ENCODE assay signal across 31 cellular contexts in the genomic region with DNA sequence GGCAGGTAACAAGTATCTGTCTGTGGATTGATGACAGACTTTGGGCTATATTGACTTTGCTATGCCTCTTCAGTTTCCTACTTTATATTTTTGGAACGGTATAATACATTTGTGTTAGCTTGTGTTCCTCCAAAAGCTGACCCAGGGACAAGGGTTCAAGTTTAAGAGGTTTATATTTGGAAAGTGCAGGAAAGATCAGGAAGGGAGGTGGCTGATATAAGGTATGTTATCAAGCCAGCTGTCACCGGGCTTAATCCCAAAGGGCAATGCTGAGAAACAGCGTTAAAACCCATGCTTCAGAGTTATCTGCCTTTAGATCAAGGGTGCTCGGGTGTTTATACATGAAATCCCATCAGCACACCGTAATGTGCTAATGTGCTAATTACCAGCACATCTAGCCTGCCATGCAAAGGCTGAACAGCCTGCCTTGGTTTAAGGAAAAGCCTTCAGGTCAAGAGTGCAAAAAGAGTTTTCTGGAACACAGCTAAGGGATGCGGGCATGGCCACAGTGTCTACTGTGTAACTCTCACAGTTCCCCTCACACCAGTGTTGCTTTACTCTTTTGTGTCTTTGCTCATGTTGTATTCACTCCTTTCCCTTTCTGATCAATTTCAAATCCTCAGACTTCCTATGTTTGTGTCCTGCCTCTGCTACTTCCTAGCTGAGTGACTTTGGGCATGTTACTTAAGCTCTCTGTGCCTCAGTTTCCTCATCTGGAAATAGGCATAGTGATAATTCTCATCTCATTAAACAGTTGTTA.
"Had no signal": no experiment of that assay in that cellular context is flagged by ENCODE, and none has a peak within 500 bp of the region (broad histone marks: within the 10 kb centered on the region; RNA-seq: fewer than 3 reads in every experiment).

No MANE protein-coding gene starts in this region.

- H3K36me3 Mint-ChIP-seq: activated CD4-positive, alpha-beta memory T cell treated with anti-CD3 and anti-CD28 coated beads for 36 hours; activated naive CD4-positive, alpha-beta T cell treated with anti-CD3 and anti-CD28 coated beads, Interleukin-2, amount 50 U/mL, for 72 hours had no signal

- H3K27me3 ChIP-seq: adrenal gland, body of pancreas, breast epithelium, SJSA1 had no signal

- H3K9me3 Mint-ChIP-seq: activated B cell treated with CpG ODN at 0.5 μM for 24 hours; activated CD4-positive, alpha-beta memory T cell treated with anti-CD3 and anti-CD28 coated beads for 36 hours; activated naive CD4-positive, alpha-beta T cell treated with anti-CD3 and anti-CD28 coated beads for 36 hours; activated T-cell treated with anti-CD3 and anti-CD28 coated beads, Interleukin-2, amount 50 U/mL, for 4 hours; activated T-helper 1 cell treated with anti-CD3 and anti-CD28 coated beads, Interleukin-12 subunit alpha, Interleukin-12 subunit beta, Interleukin-2, Interleukin-4 antibody, amounts not matched to agents 30 ng/mL and 10 ng/mL and 1 ng/mL, durations not matched to agents 14 hours and 24 hours and 36 hours; T-helper 1 cell treated with Interleukin-12 subunit alpha and Interleukin-12 subunit beta and Interleukin-4 antibody, amounts not matched to agents 30 μg/mL and 1 μg/mL, for 36 hours; T-helper 2 cell treated with Interferon-gamma antibody and Interleukin-4, amounts not matched to agents 5 μg/mL and 100 μg/mL, for 36 hours had no signal

- H3K9me2 ChIP-seq: SK-N-SH had no signal

- H3K9me3 ChIP-seq: adrenal gland, body of pancreas, breast epithelium, SJSA1, SK-N-SH had no signal

- H3K36me3 ChIP-seq: adrenal gland, breast epithelium, SJSA1 had no signal

- ATAC-seq: activated naive CD4-positive, alpha-beta T cell treated with anti-CD3 and anti-CD28 coated beads, Interleukin-2, amount 50 U/mL, for 72 hours; activated T-cell treated with anti-CD3 and anti-CD28 coated beads, Interleukin-2, amount 50 U/mL, for 4 hours; body of pancreas; Panc1 had no signal

- DNase-seq: activated B cell treated with CpG ODN at 0.5 μM for 24 hours; activated CD4-positive, alpha-beta memory T cell treated with anti-CD3 and anti-CD28 coated beads for 36 hours; activated CD4-positive, alpha-beta T cell treated with anti-CD3 and anti-CD28 coated beads for 4 hours; activated CD4-positive, alpha-beta T cell treated with anti-CD3 and anti-CD28 coated beads, Interleukin-2, amount 50 U/mL, for 1 hour; activated CD4-positive, CD25-positive, alpha-beta regulatory T cell treated with anti-CD3 and anti-CD28 coated beads, Interleukin-2, amount 50 U/mL, for 72 hours; activated CD8-positive, alpha-beta memory T cell treated with anti-CD3 and anti-CD28 coated beads, Interleukin-2, amount 50 U/mL, for 4 hours; activated gamma-delta T cell treated with Interleukin-2 at 50 U/mL for 16 hours; activated naive CD4-positive, alpha-beta T cell treated with anti-CD3 and anti-CD28 coated beads for 36 hours; activated T-cell treated with anti-CD3 and anti-CD28 coated beads for 4 hours; activated T-cell treated with anti-CD3 and anti-CD28 coated beads, Interleukin-2, amount 50 U/mL, for 4 hours; adrenal gland; body of pancreas; central memory CD4-positive, alpha-beta T cell; KG1; NCI-H1105; NCI-H1417 treated with DMSO at 0.1 percent for 48 hours; NCI-H1930; NCI-H2081 treated with DMSO at 0.1 percent for 48 hours; NCI-H226; NCI-H446 treated with DMSO at 0.1 percent for 48 hours; NCI-H526 treated with DMSO at 0.1 percent for 48 hours; NCI-H774; SHP77 treated with DMSO at 0.1 percent for 48 hours; SK-N-SH had no signal

- H3K4me2 ChIP-seq: SK-N-SH had no signal

- H3K27ac ChIP-seq: adrenal gland, body of pancreas, breast epithelium, SJSA1 had no signal

- H3K4me1 ChIP-seq: adrenal gland, body of pancreas, breast epithelium had no signal

- H3K27me3 Mint-ChIP-seq: activated B cell treated with CpG ODN at 0.5 μM for 24 hours; activated CD4-positive, alpha-beta memory T cell treated with anti-CD3 and anti-CD28 coated beads for 36 hours had no signal

- H3K4me3 Mint-ChIP-seq: activated B cell treated with CpG ODN at 0.5 μM for 24 hours; activated CD4-positive, alpha-beta memory T cell treated with anti-CD3 and anti-CD28 coated beads for 36 hours; activated naive CD4-positive, alpha-beta T cell treated with anti-CD3 and anti-CD28 coated beads for 36 hours; activated T-cell treated with anti-CD3 and anti-CD28 coated beads, Interleukin-2, amount 50 U/mL, for 4 hours; activated T-helper 1 cell treated with anti-CD3 and anti-CD28 coated beads, Interleukin-12 subunit alpha, Interleukin-12 subunit beta, Interleukin-2, Interleukin-4 antibody, amounts not matched to agents 30 ng/mL and 10 ng/mL and 1 ng/mL, durations not matched to agents 14 hours and 24 hours and 36 hours; T-helper 1 cell treated with Interleukin-12 subunit alpha and Interleukin-12 subunit beta and Interleukin-4 antibody, amounts not matched to agents 30 μg/mL and 1 μg/mL, for 36 hours; T-helper 2 cell treated with Interferon-gamma antibody and Interleukin-4, amounts not matched to agents 5 μg/mL and 100 μg/mL, for 36 hours had no signal

- H3K4me3 ChIP-seq: adrenal gland, body of pancreas, breast epithelium, SJSA1 had no signal

- H3K27ac Mint-ChIP-seq: activated B cell treated with CpG ODN at 0.5 μM for 24 hours; activated CD4-positive, alpha-beta memory T cell treated with anti-CD3 and anti-CD28 coated beads for 36 hours; activated naive CD4-positive, alpha-beta T cell treated with anti-CD3 and anti-CD28 coated beads for 36 hours; activated naive CD4-positive, alpha-beta T cell treated with anti-CD3 and anti-CD28 coated beads, Interleukin-2, amount 50 U/mL, for 72 hours; activated T-helper 1 cell treated with anti-CD3 and anti-CD28 coated beads, Interleukin-12 subunit alpha, Interleukin-12 subunit beta, Interleukin-2, Interleukin-4 antibody, amounts not matched to agents 30 ng/mL and 10 ng/mL and 1 ng/mL, durations not matched to agents 14 hours and 24 hours and 36 hours; T-helper 1 cell treated with Interleukin-12 subunit alpha and Interleukin-12 subunit beta and Interleukin-4 antibody, amounts not matched to agents 30 μg/mL and 1 μg/mL, for 36 hours; T-helper 2 cell treated with Interferon-gamma antibody and Interleukin-4, amounts not matched to agents 5 μg/mL and 100 μg/mL, for 36 hours had no signal
